Comparison of ENCODE assay signal across 3 cellular contexts in the genomic region with DNA sequence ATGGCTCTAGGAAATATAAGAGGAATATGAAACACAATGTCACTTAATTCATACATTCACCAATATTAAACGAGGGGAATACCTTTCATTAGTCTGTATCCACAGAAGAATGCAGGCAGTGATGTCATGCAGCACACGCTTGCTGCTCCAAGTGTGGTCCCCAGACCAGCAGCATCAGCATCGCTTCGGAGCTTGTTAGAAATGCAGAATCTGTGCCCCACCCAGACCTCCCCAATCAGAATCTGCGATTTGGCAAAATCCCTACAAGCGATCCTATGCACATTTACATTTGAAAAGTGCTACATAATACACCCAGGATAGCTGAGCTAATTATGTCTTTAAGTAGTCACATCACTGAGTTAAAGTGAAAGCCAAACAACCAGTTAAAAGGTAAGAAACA.
TF ChIP-seq lines count a peak whose summit lies in the region.

No MANE protein-coding gene starts in this region.

TF ChIP-seq in SK-N-SH, 30 proteins besides CTCF, POLR2A, EP300 and RAD21:
- TF ChIP-seq CHD2 (IDR thresholded peaks at IDR 0.05; ENCODE audit: low read length, partially characterized antibody) (no peak), NRF1 (IDR thresholded peaks at IDR 0.05; ENCODE audit: low read depth, low read length) (no peak), RCOR1 (IDR thresholded peaks at IDR 0.05; ENCODE audit: low read length) (no peak), ELF1 (IDR thresholded peaks at IDR 0.05) (no peak), RFX5 (IDR thresholded peaks at IDR 0.05; ENCODE audit: low read length) (no peak), MXI1 (IDR thresholded peaks at IDR 0.05; ENCODE audit: low read depth, low read length) (no peak), SIN3A (IDR thresholded peaks at IDR 0.05; ENCODE audit: borderline replicate concordance, low read depth, low read length) (no peak), TAF1 (IDR thresholded peaks at IDR 0.05; ENCODE audit: borderline replicate concordance, low read depth, low read length) (no peak), EZH2phosphoT487 (IDR thresholded peaks at IDR 0.05; ENCODE audit: borderline replicate concordance, low read depth) (no peak)
- TF ChIP-seq, protein P1, sequence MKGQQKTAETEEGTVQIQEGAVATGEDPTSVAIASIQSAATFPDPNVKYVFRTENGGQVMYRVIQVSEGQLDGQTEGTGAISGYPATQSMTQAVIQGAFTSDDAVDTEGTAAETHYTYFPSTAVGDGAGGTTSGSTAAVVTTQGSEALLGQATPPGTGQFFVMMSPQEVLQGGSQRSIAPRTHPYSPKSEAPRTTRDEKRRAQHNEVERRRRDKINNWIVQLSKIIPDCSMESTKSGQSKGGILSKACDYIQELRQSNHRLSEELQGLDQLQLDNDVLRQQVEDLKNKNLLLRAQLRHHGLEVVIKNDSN (IDR thresholded peaks at IDR 0.05; ENCODE audit: borderline replicate concordance, low read depth) = no peak
- TF ChIP-seq, protein P2, sequence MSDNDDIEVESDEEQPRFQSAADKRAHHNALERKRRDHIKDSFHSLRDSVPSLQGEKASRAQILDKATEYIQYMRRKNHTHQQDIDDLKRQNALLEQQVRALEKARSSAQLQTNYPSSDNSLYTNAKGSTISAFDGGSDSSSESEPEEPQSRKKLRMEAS (IDR thresholded peaks at IDR 0.05; ENCODE audit: low read depth) = no peak

TF ChIP-seq in H1, 55 proteins besides CTCF, POLR2A, EP300 and RAD21:
- TF ChIP-seq CREB1 (IDR thresholded peaks at IDR 0.05) (0 out of 2 replicates have a peak, but pooled peaks have one; percentile 33), FOSL1 (IDR thresholded peaks at IDR 0.05; ENCODE audit: insufficient read depth, low read depth, low read length) (no peak), MAFK (IDR thresholded peaks at IDR 0.05; ENCODE audit: low read depth, low read length) (no peak), KDM4A (IDR thresholded peaks at IDR 0.05; ENCODE audit: low read depth, low read length, severe bottlenecking) (no peak)

TF ChIP-seq in neural cell, 6 proteins besides CTCF, POLR2A, EP300 and RAD21:
- TF ChIP-seq POLR2AphosphoS5 (IDR thresholded peaks at IDR 0.05) = no peak
- TF ChIP-seq, protein P3, sequence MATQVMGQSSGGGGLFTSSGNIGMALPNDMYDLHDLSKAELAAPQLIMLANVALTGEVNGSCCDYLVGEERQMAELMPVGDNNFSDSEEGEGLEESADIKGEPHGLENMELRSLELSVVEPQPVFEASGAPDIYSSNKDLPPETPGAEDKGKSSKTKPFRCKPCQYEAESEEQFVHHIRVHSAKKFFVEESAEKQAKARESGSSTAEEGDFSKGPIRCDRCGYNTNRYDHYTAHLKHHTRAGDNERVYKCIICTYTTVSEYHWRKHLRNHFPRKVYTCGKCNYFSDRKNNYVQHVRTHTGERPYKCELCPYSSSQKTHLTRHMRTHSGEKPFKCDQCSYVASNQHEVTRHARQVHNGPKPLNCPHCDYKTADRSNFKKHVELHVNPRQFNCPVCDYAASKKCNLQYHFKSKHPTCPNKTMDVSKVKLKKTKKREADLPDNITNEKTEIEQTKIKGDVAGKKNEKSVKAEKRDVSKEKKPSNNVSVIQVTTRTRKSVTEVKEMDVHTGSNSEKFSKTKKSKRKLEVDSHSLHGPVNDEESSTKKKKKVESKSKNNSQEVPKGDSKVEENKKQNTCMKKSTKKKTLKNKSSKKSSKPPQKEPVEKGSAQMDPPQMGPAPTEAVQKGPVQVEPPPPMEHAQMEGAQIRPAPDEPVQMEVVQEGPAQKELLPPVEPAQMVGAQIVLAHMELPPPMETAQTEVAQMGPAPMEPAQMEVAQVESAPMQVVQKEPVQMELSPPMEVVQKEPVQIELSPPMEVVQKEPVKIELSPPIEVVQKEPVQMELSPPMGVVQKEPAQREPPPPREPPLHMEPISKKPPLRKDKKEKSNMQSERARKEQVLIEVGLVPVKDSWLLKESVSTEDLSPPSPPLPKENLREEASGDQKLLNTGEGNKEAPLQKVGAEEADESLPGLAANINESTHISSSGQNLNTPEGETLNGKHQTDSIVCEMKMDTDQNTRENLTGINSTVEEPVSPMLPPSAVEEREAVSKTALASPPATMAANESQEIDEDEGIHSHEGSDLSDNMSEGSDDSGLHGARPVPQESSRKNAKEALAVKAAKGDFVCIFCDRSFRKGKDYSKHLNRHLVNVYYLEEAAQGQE (IDR thresholded peaks at IDR 0.05; ENCODE audit: borderline replicate concordance) = no peak
- TF ChIP-seq TAF1 (IDR thresholded peaks at IDR 0.05; ENCODE audit: low read depth) = no peak
- no peak for TF ChIP-seq EZH2 (IDR thresholded peaks at IDR 0.05; ENCODE audit: borderline replicate concordance, insufficient read depth, low read length, poor library complexity, severe bottlenecking)
- TF ChIP-seq MXI1 (conservative IDR thresholded peaks at IDR 0.05; ENCODE audit: poor library complexity, severe bottlenecking) = no peak
- no peak for TF ChIP-seq SMC3 (conservative IDR thresholded peaks at IDR 0.05; ENCODE audit: poor library complexity)
TF ChIP-seq in neural cell: peak in this region for 0.
